ENCODE assay signal across 22 cellular contexts in genomic region chr9:77964258-77964657, GRCh38.
"Had no signal": no experiment of that assay in that cellular context is flagged by ENCODE, and none has a peak within 500 bp of the region (broad histone marks: within the 10 kb centered on the region; RNA-seq: fewer than 3 reads in every experiment).

No MANE protein-coding gene starts in this region.

- H3K36me3 Mint-ChIP-seq: IgD-negative memory B cell had no signal

- H3K9me3 ChIP-seq: MG63, SJSA1 had no signal

- ATAC-seq: K562 had no signal

- H3K27ac Mint-ChIP-seq: IgD-negative memory B cell had no signal

- H3K27ac ChIP-seq: HL-60, KMS-11, SJSA1, SK-N-MC had no signal

- H3K9ac ChIP-seq: KMS-11 had no signal

- H3K36me3 ChIP-seq: MG63, SJSA1 had no signal

- H3K4me3 ChIP-seq: K562, MG63, SJSA1, SK-N-MC had no signal

- H3K4me3 Mint-ChIP-seq: IgD-negative memory B cell had no signal

- DNase-seq: MG63, NCI-H1092, NCI-H1436 treated with DMSO at 0.1 percent for 48 hours, NCI-H1694, NCI-H187 treated with DMSO at 0.1 percent for 48 hours, NCI-H2029 treated with DMSO at 0.1 percent for 48 hours, NCI-H2171, NCI-H226, NCI-H446, NCI-H510A, NCI-H524 treated with DMSO at 0.1 percent for 48 hours, NCI-H69, NCI-H774, Right ventricle myocardium superior, RPMI8226, SIG-M5 had no signal

- H3K27me3 ChIP-seq: MG63, SJSA1 had no signal

- H3K4me2 ChIP-seq: KMS-11 had no signal

- H3K4me1 Mint-ChIP-seq: IgD-negative memory B cell had no signal
